In genomic region chr19:10961763-10962536, GRCh38 we compare ENCODE assay signal across 8 cellular contexts. TPM values are rescaled to one million over a fixed set of nuclear protein-coding genes. Genes with fewer than 3 reads are reported as not detected.
DNase-seq lines count a peak whose midpoint lies in the region; ATAC-seq, FAIRE-seq and TF ChIP-seq lines count a peak whose summit lies in the region.

No MANE protein-coding gene starts in this region.

- peaks cover 41% of the 10 kb centered on the region for H3K4me1 ChIP-seq in mononuclear cell (ENCODE audit: insufficient read depth, low read length)

- ATAC-seq in HG03139 (IDR thresholded peaks at IDR 0.05; ENCODE audit: unreplicated experiment), result no peak

- no peaks in the 10 kb centered on the region for H3K4me1 Mint-ChIP-seq in MCF 10A (ENCODE audit: insufficient read depth, unreplicated experiment)

- BruUV-seq in MCF 10A (replicated peaks; lab: Mats Ljungman, UMichigan), result TSS peak; percentile 60

- no peaks in the 10 kb centered on the region for H3K27me3 ChIP-seq in mononuclear cell (ENCODE audit: insufficient read depth, low read length)

- no peaks in the 10 kb centered on the region for H3K9me3 Mint-ChIP-seq in MCF 10A (ENCODE audit: unreplicated experiment)

- POLR2A ChIA-PET in MCF 10A (lab: Yijun Ruan, JAX), result interaction anchor here (0.6 to 2.9 kb wide), 11 partner anchors 8 to 637 kb away, joined by 3 to 19 read pairs (median 5); partner anchors contain the start of genes LDLR, TMED1 and YIPF2

- peak overlapping the region; percentile 86 for H3K4me3 Mint-ChIP-seq in MCF 10A (ENCODE audit: unreplicated experiment)

- FAIRE-seq in urothelium cell line (lab: Jason Lieb, UNC), result no peak

- peaks cover 24% of the 10 kb centered on the region for H3K36me3 Mint-ChIP-seq in MCF 10A (ENCODE audit: insufficient read depth, unreplicated experiment)

- intact Hi-C loops in MCF 10A (cut with micrococcal nuclease), result loop anchor here (2.0 kb wide), 1 partner anchor 19 kb away; no protein-coding TSS in a partner anchor

- no peaks in the 10 kb centered on the region for H3K27me3 Mint-ChIP-seq in MCF 10A (ENCODE audit: insufficient read depth, unreplicated experiment)

- H3K9me3 ChIP-seq in mononuclear cell (ENCODE audit: low read depth, low read length), result no peaks in the 10 kb centered on the region

- H3K4me3 ChIP-seq in LNCaP clone FGC (ENCODE audit: low read depth, low read length), result peak overlapping the region; percentile 97
- H3K4me3 ChIP-seq in mononuclear cell (ENCODE audit: low read length), result peak overlapping the region; percentile 79

- peak; percentile 26 for DNase-seq in COLO829 (ENCODE audit: low spot score)
- DNase-seq in LNCaP clone FGC (ENCODE audit: low read depth), result no peak
- DNase-seq in MCF 10A (ENCODE audit: unreplicated experiment), result peak; percentile 14
- no peak for DNase-seq in urothelium cell line (ENCODE audit: low spot score)
- no peak for DNase-seq in HuH-7 (ENCODE audit: low spot score)
- DNase-seq in stimulated activated CD4-positive, alpha-beta T cell treated with anti-CD3 and anti-CD28 coated beads, Interleukin-2, amount 100 ng/mL, for 48 hours, result no peak

- TF ChIP-seq CTCF in LNCaP clone FGC (IDR thresholded peaks at IDR 0.05; ENCODE audit: control insufficient read depth, extremely low read depth, insufficient read depth) (no peak), MCF 10A (IDR thresholded peaks at IDR 0.05; ENCODE audit: unreplicated experiment) (no peak)

- peak overlapping the region; percentile 72 for H3K27ac Mint-ChIP-seq in MCF 10A (ENCODE audit: low read depth, unreplicated experiment)

- CTCF ChIA-PET in MCF 10A (lab: Yijun Ruan, JAX), result interaction anchor here (0.6 to 6.0 kb wide), 4 partner anchors 15 to 29 kb away, joined by 3 to 54 read pairs (median 4); no protein-coding TSS in a partner anchor

RNA-seq across cellular contexts. Expression of gene SMARCA4, which starts 1.1 kb away (rescaled TPM):
- 127 and 132 TPM in 2 replicates for total RNA-seq in MCF 10A (2022)
- 36.0 TPM for total RNA-seq in mononuclear cell

RNA-seq across cellular contexts. Expression of gene TIMM29, which starts 33.3 kb away (rescaled TPM):
- total RNA-seq in MCF 10A (2022), result 18.3 and 19.3 TPM in 2 replicates
- 29.3 TPM for total RNA-seq in mononuclear cell

RNA-seq across cellular contexts. Expression of gene YIPF2, which starts 33.5 kb away (rescaled TPM):
- total RNA-seq in MCF 10A (2022) (65.5 and 75.3 TPM in 2 replicates), mononuclear cell (11.9 TPM)

Comparison
In these comparisons a context has a peak if more than half of its experiments do, and no peak if none do; other contexts are left out.
1. DNase-seq: peak in COLO829 (single experiment) and MCF 10A (single experiment); none in LNCaP clone FGC (single experiment), urothelium cell line (single experiment), HuH-7 (single experiment) and stimulated activated CD4-positive, alpha-beta T cell treated with anti-CD3 and anti-CD28 coated beads, Interleukin-2, amount 100 ng/mL, for 48 hours (0 of 2).